ENCODE assay signal across 15 cellular contexts in the genomic region with DNA sequence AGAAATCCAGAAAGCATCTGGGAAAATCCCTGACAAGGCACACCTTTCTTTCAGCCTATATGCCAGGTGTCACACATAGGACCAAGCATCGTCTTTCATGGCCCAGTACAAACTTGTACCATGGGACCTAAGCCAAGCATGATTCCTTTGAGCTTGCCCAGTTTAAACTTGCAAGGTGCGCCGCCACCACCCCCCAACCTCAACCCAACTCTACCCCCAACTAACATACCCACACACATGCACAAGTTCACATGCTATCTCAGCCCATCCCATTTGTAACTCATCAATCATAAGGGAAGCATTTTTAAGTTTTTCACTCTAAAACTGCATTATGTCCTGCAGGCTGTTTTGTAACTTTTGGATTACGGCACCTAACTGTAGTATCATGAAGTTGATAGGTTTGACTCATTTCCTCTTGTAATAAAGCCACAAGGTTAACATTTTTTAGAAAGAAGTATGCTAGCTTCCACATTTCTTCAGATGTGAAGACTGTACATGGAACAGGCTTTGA.
DNase-seq lines count a peak whose midpoint lies in the region; ATAC-seq and TF ChIP-seq lines count a peak whose summit lies in the region.
"Had no signal": no experiment of that assay in that cellular context is flagged by ENCODE, and none has a peak within 500 bp of the region (broad histone marks: within the 10 kb centered on the region; RNA-seq: fewer than 3 reads in every experiment).

No MANE protein-coding gene starts in this region.

- no peaks in the 10 kb centered on the region for H3K79me2 ChIP-seq in SK-N-SH (ENCODE audit: insufficient read depth)

- peak overlapping the region; percentile 68 for H3K9ac ChIP-seq in SK-N-SH

- no peaks in the 10 kb centered on the region for H3K36me3 ChIP-seq in SK-N-SH (replicated peaks in 1 of 2; ENCODE audit: control insufficient read depth in 1 of 2, insufficient read depth in 2 of 2, low read length in 1 of 2)
- H3K36me3 ChIP-seq: transverse colon had no signal

- DNase-seq in SKM-1 treated with dmso at 0.1 percent for 144 hours (lab: John Stamatoyannopoulos, UW; ENCODE audit: unreplicated experiment) = peak; percentile 4
- DNase-seq in SKM-1 (lab: John Stamatoyannopoulos, UW; ENCODE audit: unreplicated experiment) = no peak
- DNase-seq in SK-N-SH = no peak
- DNase-seq in fibroblast of mammary gland (ENCODE audit: low read depth) = peak; percentile 79
- no peak for DNase-seq in left cardiac atrium
- no peak for DNase-seq in NCI-H2107 treated with DMSO at 0.1 percent for 48 hours (lab: John Stamatoyannopoulos, UW; ENCODE audit: unreplicated experiment)
- DNase-seq: activated CD4-positive, alpha-beta T cell treated with anti-CD3 and anti-CD28 coated beads, Interleukin-2, amount 50 U/mL, for 1 hour; NCI-H2171 treated with DMSO at 0.1 percent for 48 hours; nucleus accumbens; T-helper 2 cell; transverse colon had no signal

- no peak overlapping the region for H2AFZ ChIP-seq in SK-N-SH (ENCODE audit: low read depth)

- no peaks in the 10 kb centered on the region for H4K20me1 ChIP-seq in SK-N-SH (ENCODE audit: insufficient read depth)

- H3K9me3 ChIP-seq in SK-N-SH = no peaks in the 10 kb centered on the region
- H3K9me3 ChIP-seq: transverse colon had no signal

- intact Hi-C loops in left cardiac atrium (cut with DNase I) = no loop called here

- POLR2A ChIA-PET in SK-N-SH (lab: Yijun Ruan, JAX) = no interaction called here

- no peaks in the 10 kb centered on the region for H3K9me2 ChIP-seq in SK-N-SH

- peak in 1 of 2 experiments; percentile 83; a peak in 2 of 4 replicates for TF ChIP-seq EP300 in SK-N-SH (IDR thresholded peaks at IDR 0.05; ENCODE audit: borderline replicate concordance in 1 of 2, low read depth in 1 of 2, low read length in 1 of 2)

- WGBS in SK-N-SH (ENCODE audit: low lambda C conversion rate) = 31% methylated on average over 4 of the region's 4 CpGs

- no peak overlapping the region for H3K4me3 ChIP-seq in SK-N-SH (ENCODE audit: low read depth in 2 of 2, low read length in 1 of 2)
- H3K4me3 ChIP-seq in fibroblast of mammary gland (ENCODE audit: control insufficient read depth, low read depth, low read length) = no peak overlapping the region
- H3K4me3 ChIP-seq: lung, transverse colon had no signal

- H3K27ac ChIP-seq in SK-N-SH (ENCODE audit: low read depth in 2 of 2, low read length in 1 of 2) = peak overlapping the region in 1 of 2 experiments; percentile 97; a peak in 2 of 4 replicates
- H3K27ac ChIP-seq: 22Rv1, transverse colon had no signal

- no peak for TF ChIP-seq RAD21 in SK-N-SH (IDR thresholded peaks at IDR 0.05; ENCODE audit: low read length)

- H3K27me3 ChIP-seq in SK-N-SH (ENCODE audit: insufficient read depth) = no peaks in the 10 kb centered on the region
- H3K27me3 ChIP-seq: transverse colon had no signal

- CTCF ChIA-PET in SK-N-SH (lab: Yijun Ruan, JAX) = no interaction called here

- H3K4me1 ChIP-seq in SK-N-SH (ENCODE audit: control insufficient read depth in 1 of 2, insufficient read depth in 2 of 2, low read depth in 1 of 2, low read length in 1 of 2) = peaks cover 0 to 26% of the 10 kb centered on the region in 2 experiments; a peak in 2 of 4 replicates
- H3K4me1 ChIP-seq: transverse colon had no signal

- ATAC-seq in HG03432 (IDR thresholded peaks at IDR 0.05; ENCODE audit: unreplicated experiment) (no peak), HG03571 (IDR thresholded peaks at IDR 0.05; ENCODE audit: unreplicated experiment) (no peak), left cardiac atrium (no peak)

- peak overlapping the region; percentile 52 for H3K4me2 ChIP-seq in SK-N-SH

- TF ChIP-seq CTCF in SK-N-SH (IDR thresholded peaks at IDR 0.05) (no peak), fibroblast of mammary gland (conservative IDR thresholded peaks at IDR 0.05; ENCODE audit: control insufficient read depth, insufficient read depth, low read depth, low read length) (no peak)

- peaks cover 44% of the 10 kb centered on the region for H3F3A ChIP-seq in SK-N-SH (replicated peaks; ENCODE audit: insufficient read depth)

TF ChIP-seq in SK-N-SH, 30 proteins besides CTCF, POLR2A, EP300 and RAD21:
- TF ChIP-seq MAX (IDR thresholded peaks at IDR 0.05; ENCODE audit: low read depth) = 0 out of 2 replicates have a peak, but pooled peaks have one; percentile 41
- TF ChIP-seq MEF2A (IDR thresholded peaks at IDR 0.05; ENCODE audit: borderline replicate concordance, low read depth) = no peak
- peak; percentile 65 for TF ChIP-seq TCF12 (IDR thresholded peaks at IDR 0.05)
- no peak for TF ChIP-seq ELF1 (IDR thresholded peaks at IDR 0.05)
- peak; percentile 67 for TF ChIP-seq FOSL2 (IDR thresholded peaks at IDR 0.05; ENCODE audit: borderline replicate concordance, low read depth)
- TF ChIP-seq CHD2 (IDR thresholded peaks at IDR 0.05; ENCODE audit: low read length, partially characterized antibody) = no peak
- TF ChIP-seq TEAD4 (IDR thresholded peaks at IDR 0.05; ENCODE audit: borderline replicate concordance, insufficient read depth) = 0 out of 2 replicates have a peak, but pooled peaks have one; percentile 56
- 0 out of 2 replicates have a peak, but pooled peaks have one; percentile 39 for TF ChIP-seq POLR2AphosphoS5 (IDR thresholded peaks at IDR 0.05; ENCODE audit: low read depth, low read length)
- TF ChIP-seq MXI1 (IDR thresholded peaks at IDR 0.05; ENCODE audit: low read depth, low read length) = no peak
- no peak for TF ChIP-seq EZH2phosphoT487 (IDR thresholded peaks at IDR 0.05; ENCODE audit: borderline replicate concordance, low read depth)
- peak; percentile 70; the same call in 1 of the 2 replicates for TF ChIP-seq PBX3 (IDR thresholded peaks at IDR 0.05)
- TF ChIP-seq TAF1 (IDR thresholded peaks at IDR 0.05; ENCODE audit: borderline replicate concordance, low read depth, low read length) = no peak
- TF ChIP-seq SIN3A (IDR thresholded peaks at IDR 0.05; ENCODE audit: borderline replicate concordance, low read depth, low read length) = no peak
- no peak for TF ChIP-seq FOXM1 (IDR thresholded peaks at IDR 0.05; ENCODE audit: low read depth)
- peak; percentile 61 for TF ChIP-seq NFIC (IDR thresholded peaks at IDR 0.05; ENCODE audit: borderline replicate concordance)
- TF ChIP-seq, protein P1, sequence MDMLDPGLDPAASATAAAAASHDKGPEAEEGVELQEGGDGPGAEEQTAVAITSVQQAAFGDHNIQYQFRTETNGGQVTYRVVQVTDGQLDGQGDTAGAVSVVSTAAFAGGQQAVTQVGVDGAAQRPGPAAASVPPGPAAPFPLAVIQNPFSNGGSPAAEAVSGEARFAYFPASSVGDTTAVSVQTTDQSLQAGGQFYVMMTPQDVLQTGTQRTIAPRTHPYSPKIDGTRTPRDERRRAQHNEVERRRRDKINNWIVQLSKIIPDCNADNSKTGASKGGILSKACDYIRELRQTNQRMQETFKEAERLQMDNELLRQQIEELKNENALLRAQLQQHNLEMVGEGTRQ (IDR thresholded peaks at IDR 0.05; ENCODE audit: borderline replicate concordance, low read depth, low read length) = no peak
- no peak for TF ChIP-seq ZBTB33 (IDR thresholded peaks at IDR 0.05; ENCODE audit: borderline replicate concordance, low read depth)
- peak; percentile 51 for TF ChIP-seq JUND (IDR thresholded peaks at IDR 0.05)
TF ChIP-seq in SK-N-SH: peak in this region for 8.

Comparison
In these comparisons a context has a peak if more than half of its experiments do, and no peak if none do; other contexts are left out.
1. DNase-seq: peak in SKM-1 treated with dmso at 0.1 percent for 144 hours (single experiment) and fibroblast of mammary gland (single experiment); none in SKM-1 (single experiment), SK-N-SH (single experiment), left cardiac atrium (single experiment) and NCI-H2107 treated with DMSO at 0.1 percent for 48 hours (single experiment).